Comparison of ENCODE assay signal across 1 cellular context in genomic region chr5:95864944-95865504, GRCh38.
TF ChIP-seq lines count a peak whose summit lies in the region.

No MANE protein-coding gene starts in this region.

TF ChIP-seq in HepG2, 621 proteins besides CTCF, POLR2A, EP300 and RAD21 (continued from another document and continues in another):
- TF ChIP-seq ZNF232 (CRISPR knock-in tag; IDR thresholded peaks at IDR 0.05; ENCODE audit: borderline replicate concordance) = peak; percentile 39; the same call in 1 of the 2 replicates
- no peak; the same call in 1 of the 2 replicates for TF ChIP-seq CHD4 (IDR thresholded peaks at IDR 0.05; ENCODE audit: borderline replicate concordance, low read length)
- no peak for TF ChIP-seq ZNF75D (CRISPR knock-in tag; IDR thresholded peaks at IDR 0.05; ENCODE audit: borderline replicate concordance)
- no peak for TF ChIP-seq NONO (IDR thresholded peaks at IDR 0.05)
- TF ChIP-seq NONO (CRISPR knock-in tag; conservative IDR thresholded peaks at IDR 0.05) = peak; percentile 78; the same call in 1 of the 2 replicates
- TF ChIP-seq TSC22D2 (CRISPR knock-in tag; IDR thresholded peaks at IDR 0.05; ENCODE audit: borderline replicate concordance) = peak; percentile 23; the same call in 1 of the 2 replicates
- TF ChIP-seq GFI1 (CRISPR knock-in tag; IDR thresholded peaks at IDR 0.05; ENCODE audit: borderline replicate concordance) = peak; percentile 96
- peak; percentile 62; the same call in 1 of the 2 replicates for TF ChIP-seq ZNF709 (CRISPR knock-in tag; IDR thresholded peaks at IDR 0.05)
- TF ChIP-seq ZNF800 (CRISPR knock-in tag; IDR thresholded peaks at IDR 0.05) = no peak; the same call in 1 of the 2 replicates
- TF ChIP-seq THRA (CRISPR knock-in tag; IDR thresholded peaks at IDR 0.05; ENCODE audit: borderline replicate concordance) = peak; percentile 56; the same call in 1 of the 2 replicates
- TF ChIP-seq IRF2 (CRISPR knock-in tag; IDR thresholded peaks at IDR 0.05) = peak; percentile 92
- peak; percentile 68; the same call in 1 of the 2 replicates for TF ChIP-seq KAT7 (CRISPR knock-in tag; IDR thresholded peaks at IDR 0.05; ENCODE audit: borderline replicate concordance)
- TF ChIP-seq SAP130 (CRISPR knock-in tag; IDR thresholded peaks at IDR 0.05; ENCODE audit: low read depth) = peak; percentile 90
- TF ChIP-seq FOXK2 (IDR thresholded peaks at IDR 0.05) = no peak
- TF ChIP-seq NFIB (CRISPR knock-in tag; IDR thresholded peaks at IDR 0.05; ENCODE audit: borderline replicate concordance) = no peak
- peak; percentile 87 for TF ChIP-seq CEBPG (CRISPR knock-in tag; IDR thresholded peaks at IDR 0.05)
- TF ChIP-seq ZHX2 (IDR thresholded peaks at IDR 0.05; ENCODE audit: low read depth) = peak; percentile 72; the same call in 1 of the 2 replicates
- TF ChIP-seq ZHX2 (CRISPR knock-in tag; IDR thresholded peaks at IDR 0.05; ENCODE audit: borderline replicate concordance) = no peak
- TF ChIP-seq ASH2L (IDR thresholded peaks at IDR 0.05; ENCODE audit: insufficient read length, low read depth, low read length) = peak; percentile 78
- TF ChIP-seq ZNF317 (CRISPR knock-in tag; IDR thresholded peaks at IDR 0.05) = peak; percentile 52; the same call in 1 of the 2 replicates
- peak; percentile 92 for TF ChIP-seq ZBTB26 (CRISPR knock-in tag; IDR thresholded peaks at IDR 0.05; ENCODE audit: borderline replicate concordance)
- TF ChIP-seq MTF2 (CRISPR knock-in tag; IDR thresholded peaks at IDR 0.05; ENCODE audit: borderline replicate concordance) = no peak
- TF ChIP-seq HMGXB4 (CRISPR knock-in tag; IDR thresholded peaks at IDR 0.05; ENCODE audit: borderline replicate concordance in 1 of 2, low read depth in 1 of 2) = peak in 1 of 2 experiments; percentile 52; a peak in 1 of 4 replicates
- no peak for TF ChIP-seq ZNF598 (CRISPR knock-in tag; IDR thresholded peaks at IDR 0.05; ENCODE audit: borderline replicate concordance)
- no peak; the same call in 1 of the 2 replicates for TF ChIP-seq ZNF136 (CRISPR knock-in tag; IDR thresholded peaks at IDR 0.05; ENCODE audit: low read depth)
- TF ChIP-seq DBP (CRISPR knock-in tag; IDR thresholded peaks at IDR 0.05; ENCODE audit: not compliant biosample characterization) = no peak
- TF ChIP-seq ZNF326 (CRISPR knock-in tag; IDR thresholded peaks at IDR 0.05; ENCODE audit: borderline replicate concordance) = no peak
- peak; percentile 75 for TF ChIP-seq ZNF264 (CRISPR knock-in tag; IDR thresholded peaks at IDR 0.05)
- no peak; the same call in 1 of the 2 replicates for TF ChIP-seq HIC2 (CRISPR knock-in tag; IDR thresholded peaks at IDR 0.05; ENCODE audit: low read depth)
- no peak for TF ChIP-seq NFE2L1 (CRISPR knock-in tag; IDR thresholded peaks at IDR 0.05; ENCODE audit: borderline replicate concordance)
- peak; percentile 96 for TF ChIP-seq HDAC2 (CRISPR knock-in tag; IDR thresholded peaks at IDR 0.05)
- no peak for TF ChIP-seq ZSCAN31 (CRISPR knock-in tag; IDR thresholded peaks at IDR 0.05; ENCODE audit: low read depth)
- peak; percentile 85; the same call in 1 of the 2 replicates for TF ChIP-seq ZKSCAN8 (CRISPR knock-in tag; IDR thresholded peaks at IDR 0.05; ENCODE audit: borderline replicate concordance)
- TF ChIP-seq ZFY (CRISPR knock-in tag; IDR thresholded peaks at IDR 0.05) = peak; percentile 40
- peak; percentile 48; the same call in 1 of the 2 replicates for TF ChIP-seq ZNF362 (CRISPR knock-in tag; IDR thresholded peaks at IDR 0.05; ENCODE audit: borderline replicate concordance)
- no peak for TF ChIP-seq RBM22 (optimal IDR thresholded peaks at IDR 0.05; ENCODE audit: low read length)
- TF ChIP-seq THAP7 (CRISPR knock-in tag; IDR thresholded peaks at IDR 0.05) = peak; percentile 40; the same call in 1 of the 2 replicates
- no peak for TF ChIP-seq SMAD1 (CRISPR knock-in tag; IDR thresholded peaks at IDR 0.05; ENCODE audit: borderline replicate concordance, low read depth)
- TF ChIP-seq ZNF350 (CRISPR knock-in tag; IDR thresholded peaks at IDR 0.05; ENCODE audit: borderline replicate concordance, low read depth) = peak; percentile 66; the same call in 1 of the 2 replicates
- peak; percentile 61 for TF ChIP-seq UBTF (CRISPR knock-in tag; IDR thresholded peaks at IDR 0.05)
